Comparison of ENCODE assay signal across 23 cellular contexts in genomic region chr3:6392123-6392522, GRCh38.
"Had no signal": no experiment of that assay in that cellular context is flagged by ENCODE, and none has a peak within 500 bp of the region (broad histone marks: within the 10 kb centered on the region; RNA-seq: fewer than 3 reads in every experiment).

No MANE protein-coding gene starts in this region.

- ATAC-seq: activated CD8-positive, alpha-beta T cell treated with anti-CD3 and anti-CD28 coated beads, Interleukin-2, amount 10 ng/mL, durations not matched to agents 7 days and 5 days; stimulated activated memory B cell treated with anti-CD40 and anti-IgM and Interleukin-4, amounts not matched to agents 10 μg/mL and 1 μg/mL and 100 μg/mL, for 72 hours; WTC11 had no signal

- H3K27ac ChIP-seq: colonic mucosa, sigmoid colon, testis had no signal

- H3K9me3 ChIP-seq: colonic mucosa, sigmoid colon, testis had no signal

- H3K4me1 ChIP-seq: colonic mucosa, sigmoid colon, testis had no signal

- H3K27me3 ChIP-seq: colonic mucosa, sigmoid colon, testis had no signal

- H3K4me3 ChIP-seq: colonic mucosa, sigmoid colon, testis had no signal

- FAIRE-seq: TTC549 had no signal

- H3K36me3 ChIP-seq: colonic mucosa, sigmoid colon had no signal

- DNase-seq: activated CD4-positive, alpha-beta T cell treated with anti-CD3 and anti-CD28 coated beads for 4 hours; activated CD8-positive, alpha-beta T cell treated with anti-CD3 and anti-CD28 coated beads, Interleukin-2, amount 10 ng/mL, durations not matched to agents 7 days and 5 days; activated naive CD4-positive, alpha-beta T cell treated with Interleukin-2 at 50 U/mL for 16 hours; activated naive CD8-positive, alpha-beta T cell treated with anti-CD3 and anti-CD28 coated beads, Interleukin-2, amount 10 ng/mL, durations not matched to agents 7 days and 5 days; activated T-cell treated with anti-CD3 and anti-CD28 coated beads, Interleukin-2, amount 50 U/mL, for 24 hours; amygdala; central memory CD4-positive, alpha-beta T cell; colonic mucosa; endodermal cell; erythroblast; foreskin melanocyte; glutamatergic neuron; hypothalamus; islet precursor cell; nephron progenitor cell; nucleus accumbens; posterior cingulate gyrus; sigmoid colon; stimulated activated CD4-positive, alpha-beta T cell treated with anti-CD3 and anti-CD28 coated beads, Interleukin-4, amount 100 ng/mL, for 4 hours; testis had no signal
